ENCODE assay signal across 32 cellular contexts in genomic region chr18:43656547-43656946, GRCh38.
"Had no signal": no experiment of that assay in that cellular context is flagged by ENCODE, and none has a peak within 500 bp of the region (broad histone marks: within the 10 kb centered on the region; RNA-seq: fewer than 3 reads in every experiment).

No MANE protein-coding gene starts in this region.

- H3K4me1 ChIP-seq: adrenal gland, ascending aorta, body of pancreas, breast epithelium had no signal

- DNase-seq: activated effector memory CD4-positive, alpha-beta T cell treated with anti-CD3 and anti-CD28 coated beads, Interleukin-2, amount 50 U/mL, for 16 hours; activated effector memory CD4-positive, alpha-beta T cell treated with Interleukin-2 at 50 U/mL for 16 hours; activated gamma-delta T cell; activated gamma-delta T cell treated with Interleukin-2 at 50 U/mL for 16 hours; activated naive CD4-positive, alpha-beta T cell; activated naive CD4-positive, alpha-beta T cell treated with anti-CD3 and anti-CD28 coated beads for 36 hours; activated naive CD4-positive, alpha-beta T cell treated with anti-CD3 and anti-CD28 coated beads, Interleukin-2, amount 10 ng/mL, durations not matched to agents 7 days and 5 days; activated naive CD4-positive, alpha-beta T cell treated with anti-CD3 and anti-CD28 coated beads, Interleukin-2, amount 50 U/mL, for 16 hours; activated naive CD4-positive, alpha-beta T cell treated with Interleukin-2 at 50 U/mL for 16 hours; activated naive CD8-positive, alpha-beta T cell treated with anti-CD3 and anti-CD28 coated beads for 36 hours; activated naive CD8-positive, alpha-beta T cell treated with anti-CD3 and anti-CD28 coated beads, Interleukin-2, amount 10 ng/mL, durations not matched to agents 7 days and 5 days; activated naive CD8-positive, alpha-beta T cell treated with anti-CD3 and anti-CD28 coated beads, Interleukin-2, amount 50 U/mL, for 24 hours; activated T-cell treated with anti-CD3 and anti-CD28 coated beads, Interleukin-2, amount 50 U/mL, for 1 hour; activated T-cell treated with anti-CD3 and anti-CD28 coated beads, Interleukin-2, amount 50 U/mL, for 24 hours; activated T-cell treated with anti-CD3 and anti-CD28 coated beads, Interleukin-2, amount 50 U/mL, for 4 hours; activated T-cell treated with anti-CD3 and anti-CD28 coated beads, Interleukin-2, amount 50 U/mL, for 48 hours; activated T-cell treated with anti-CD3 and anti-CD28 coated beads, Interleukin-2, amount 50 U/mL, for 72 hours; adrenal gland; amniotic stem cell; amygdala; anterior cingulate cortex; aorta; body of pancreas; brain microvascular endothelial cell; caudate nucleus; central memory CD4-positive, alpha-beta T cell; cerebellar nuclear complex had no signal

- H3K27ac ChIP-seq: adrenal gland, ascending aorta, body of pancreas, brain microvascular endothelial cell, breast epithelium, cardiac muscle cell had no signal

- H3K9me3 ChIP-seq: adrenal gland, ascending aorta had no signal

- ATAC-seq: activated naive CD4-positive, alpha-beta T cell treated with anti-CD3 and anti-CD28 coated beads, Interleukin-2, amount 50 U/mL, for 72 hours; activated naive CD8-positive, alpha-beta T cell treated with anti-CD3 and anti-CD28 coated beads, Interleukin-2, amount 50 U/mL, for 24 hours; activated T-cell treated with anti-CD3 and anti-CD28 coated beads, Interleukin-2, amount 50 U/mL, for 4 hours; activated T-cell treated with anti-CD3 and anti-CD28 coated beads, Interleukin-2, amount 50 U/mL, for 72 hours; activated T-helper 17 cell treated with anti-CD3 and anti-CD28 coated beads, Interleukin-2, amount 50 U/mL, for 72 hours; body of pancreas had no signal

- H3K4me3 ChIP-seq: adrenal gland, ascending aorta, body of pancreas, breast epithelium, cardiac muscle cell had no signal

- H3K36me3 ChIP-seq: adrenal gland, ascending aorta, brain microvascular endothelial cell, breast epithelium, cardiac muscle cell had no signal

- H3K27me3 ChIP-seq: adrenal gland, ascending aorta, body of pancreas, brain microvascular endothelial cell, breast epithelium, cardiac muscle cell had no signal
